Comparison of ENCODE assay signal across 26 cellular contexts in genomic region chr11:38562562-38562961, GRCh38.
"Had no signal": no experiment of that assay in that cellular context is flagged by ENCODE, and none has a peak within 500 bp of the region (broad histone marks: within the 10 kb centered on the region; RNA-seq: fewer than 3 reads in every experiment).

No MANE protein-coding gene starts in this region.

- DNase-seq: dermis blood vessel endothelial cell; effector memory CD8-positive, alpha-beta T cell; erythroblast; esophagus squamous epithelium; hypothalamus; immature natural killer cell; islet precursor cell; kidney glomerular epithelial cell; left ventricle myocardium superior; lower lobe of right lung; natural killer cell; occipital lobe; ovary; posterior cingulate gyrus; psoas muscle; right cardiac atrium; spleen; stimulated activated CD4-positive, alpha-beta T cell treated with anti-CD3 and anti-CD28 coated beads, Interleukin-4, amount 100 ng/mL, for 4 hours; stimulated activated naive CD8-positive, alpha-beta T cell treated with anti-CD3 and anti-CD28 coated beads, Interleukin-15, Interleukin-2, amounts not matched to agents 100 U/mL and 50 U/mL, for 24 hours; substantia nigra; testis; tibial artery had no signal

- FAIRE-seq: endometrium, frontal cortex had no signal

- H3K27ac ChIP-seq: coronary artery, esophagus squamous epithelium, lower lobe of right lung, ovary, psoas muscle, skin epidermis, spleen, testis, tibial artery had no signal
